Comparison of ENCODE assay signal across 20 cellular contexts in genomic region chr6:137875606-137876005, GRCh38. TPM values are rescaled to one million over a fixed set of nuclear protein-coding genes. Genes with fewer than 3 reads are reported as not detected.
DNase-seq lines count a peak whose midpoint lies in the region; TF ChIP-seq lines count a peak whose summit lies in the region.
"Had no signal": no experiment of that assay in that cellular context is flagged by ENCODE, and none has a peak within 500 bp of the region (broad histone marks: within the 10 kb centered on the region; RNA-seq: fewer than 3 reads in every experiment).

No MANE protein-coding gene starts in this region.

- CTCF ChIA-PET in CD8-positive, alpha-beta memory T cell (lab: Charles Lee), result interaction anchor here (0.9 to 1.3 kb wide), 2 partner anchors 8 to 9 kb away, joined by 3 to 6 read pairs; partner anchors contain the start of gene TNFAIP3

- POLR2A ChIA-PET in CD8-positive, alpha-beta memory T cell (lab: Charles Lee), result no interaction called here

- no peak for TF ChIP-seq CTCF in neutrophil (IDR thresholded peaks at IDR 0.05)
- no peak for TF ChIP-seq CTCF in ascending aorta (IDR thresholded peaks at IDR 0.05)

- H3K9me3 ChIP-seq in CD8-positive, alpha-beta memory T cell (ENCODE audit: low read length), result no peaks in the 10 kb centered on the region
- H3K9me3 ChIP-seq in neutrophil (no peaks in the 10 kb centered on the region), ascending aorta (no peaks in the 10 kb centered on the region)
- H3K9me3 ChIP-seq: body of pancreas had no signal

- H3K4me3 Mint-ChIP-seq in activated CD4-positive, alpha-beta T cell treated with anti-CD3 and anti-CD28 coated beads, Interleukin-2, amount 10 ng/mL, durations not matched to agents 24 days and 14 days, result peak overlapping the region; percentile 87
- H3K4me3 Mint-ChIP-seq in CD8-positive, alpha-beta memory T cell, result peak overlapping the region in 6 of 7 donors; percentile 15 to 94 (median 64)
- peak overlapping the region; percentile 96 for H3K4me3 Mint-ChIP-seq in activated naive CD8-positive, alpha-beta T cell
- H3K4me3 Mint-ChIP-seq: dendritic cell treated with granulocyte-macrophage colony-stimulating factor and Interleukin-4, amounts not matched to agents 40 ng/mL and 50 ng/mL, for 4 days; H9 had no signal

- H3K9me3 Mint-ChIP-seq in activated CD4-positive, alpha-beta T cell treated with anti-CD3 and anti-CD28 coated beads, Interleukin-2, amount 10 ng/mL, durations not matched to agents 24 days and 14 days, result no peaks in the 10 kb centered on the region
- H3K9me3 Mint-ChIP-seq in CD8-positive, alpha-beta memory T cell, result peaks cover 0 to 3% (median 0%) of the 10 kb centered on the region in 5 donors
- H3K9me3 Mint-ChIP-seq in activated naive CD8-positive, alpha-beta T cell (ENCODE audit: low read depth), result no peaks in the 10 kb centered on the region
- H3K9me3 Mint-ChIP-seq: CD8-positive, alpha-beta T cell; dendritic cell treated with granulocyte-macrophage colony-stimulating factor and Interleukin-4, amounts not matched to agents 40 ng/mL and 50 ng/mL, for 4 days; H9 had no signal

- H3K36me3 Mint-ChIP-seq in activated CD4-positive, alpha-beta T cell treated with anti-CD3 and anti-CD28 coated beads, Interleukin-2, amount 10 ng/mL, durations not matched to agents 24 days and 14 days (ENCODE audit: low read depth), result peaks cover 99% of the 10 kb centered on the region
- H3K36me3 Mint-ChIP-seq in CD8-positive, alpha-beta memory T cell, result peaks cover 69 to 100% (median 70%) of the 10 kb centered on the region in 3 donors
- peaks cover 42% of the 10 kb centered on the region for H3K36me3 Mint-ChIP-seq in activated naive CD8-positive, alpha-beta T cell

- no peaks in the 10 kb centered on the region for H3K27me3 ChIP-seq in CD8-positive, alpha-beta memory T cell (ENCODE audit: insufficient read depth, low read length, poor library complexity, severe bottlenecking)
- H3K27me3 ChIP-seq in neutrophil, result no peaks in the 10 kb centered on the region
- no peaks in the 10 kb centered on the region for H3K27me3 ChIP-seq in ascending aorta
- H3K27me3 ChIP-seq: body of pancreas had no signal

- H3K27ac ChIP-seq in CD8-positive, alpha-beta memory T cell (ENCODE audit: low read depth, low read length), result no peak overlapping the region
- H3K27ac ChIP-seq in neutrophil (peak overlapping the region; percentile 80), ascending aorta (no peak overlapping the region)
- H3K27ac ChIP-seq: body of pancreas, HL-60 had no signal

- H3K27me3 Mint-ChIP-seq in activated CD4-positive, alpha-beta T cell treated with anti-CD3 and anti-CD28 coated beads, Interleukin-2, amount 10 ng/mL, durations not matched to agents 24 days and 14 days, result no peaks in the 10 kb centered on the region
- peaks cover 0 to 21% of the 10 kb centered on the region in 2 donors for H3K27me3 Mint-ChIP-seq in CD8-positive, alpha-beta memory T cell
- H3K27me3 Mint-ChIP-seq in activated naive CD8-positive, alpha-beta T cell, result no peaks in the 10 kb centered on the region
- H3K27me3 Mint-ChIP-seq: dendritic cell treated with granulocyte-macrophage colony-stimulating factor and Interleukin-4, amounts not matched to agents 40 ng/mL and 50 ng/mL, for 4 days had no signal

- peaks cover 46% of the 10 kb centered on the region for H3K4me1 ChIP-seq in CD8-positive, alpha-beta memory T cell (ENCODE audit: insufficient read depth, low read length)
- H3K4me1 ChIP-seq in neutrophil (ENCODE audit: control insufficient read depth in 1 of 2, insufficient read depth in 1 of 2, low read depth in 1 of 2, low read length in 1 of 2), result peaks cover 68 to 76% of the 10 kb centered on the region in 2 experiments
- H3K4me1 ChIP-seq in ascending aorta, result peaks cover 0 to 19% of the 10 kb centered on the region in 2 donors

- H3K27ac Mint-ChIP-seq in activated CD4-positive, alpha-beta T cell treated with anti-CD3 and anti-CD28 coated beads, Interleukin-2, amount 10 ng/mL, durations not matched to agents 24 days and 14 days, result peak overlapping the region; percentile 86
- H3K27ac Mint-ChIP-seq in CD8-positive, alpha-beta memory T cell, result peak overlapping the region in 7 of 8 donors; percentile 17 to 90 (median 78)
- peak overlapping the region; percentile 97 for H3K27ac Mint-ChIP-seq in activated naive CD8-positive, alpha-beta T cell
- H3K27ac Mint-ChIP-seq: CD8-positive, alpha-beta T cell; H9 had no signal

- no peak for DNase-seq in activated CD4-positive, alpha-beta T cell treated with anti-CD3 and anti-CD28 coated beads, Interleukin-2, amount 10 ng/mL, durations not matched to agents 24 days and 14 days
- DNase-seq in activated CD4-positive, alpha-beta T cell treated with anti-CD3 and anti-CD28 coated beads for 48 hours, result no peak
- DNase-seq in CD8-positive, alpha-beta memory T cell, result peak in 1 of 5 donors; percentile 20
- DNase-seq in germinal center (ENCODE audit: low spot score) (no peak), DMS 273 (lab: John Stamatoyannopoulos, UW; ENCODE audit: unreplicated experiment) (no peak), ascending aorta (ENCODE audit: low spot score in 2 of 2) (no peak)
- DNase-seq: activated CD4-positive, CD25-positive, alpha-beta regulatory T cell treated with anti-CD3 and anti-CD28 coated beads, Interleukin-2, amount 50 U/mL, for 72 hours; body of pancreas; H9; KBM-7; left ventricle myocardium superior; NCI-H2081 treated with DMSO at 0.1 percent for 48 hours; NCI-H510A treated with DMSO at 0.1 percent for 48 hours; SHP77; stimulated activated CD4-positive, alpha-beta T cell treated with anti-CD3 and anti-CD28 coated beads, Interleukin-4, amount 100 ng/mL, for 1 hour had no signal

- H3K4me1 Mint-ChIP-seq in activated CD4-positive, alpha-beta T cell treated with anti-CD3 and anti-CD28 coated beads, Interleukin-2, amount 10 ng/mL, durations not matched to agents 24 days and 14 days, result peaks cover 55% of the 10 kb centered on the region
- H3K4me1 Mint-ChIP-seq in CD8-positive, alpha-beta memory T cell, result peaks cover 58 to 96% (median 90%) of the 10 kb centered on the region in 3 donors
- H3K4me1 Mint-ChIP-seq in activated naive CD8-positive, alpha-beta T cell (ENCODE audit: low read depth), result peaks cover 72% of the 10 kb centered on the region

- intact Hi-C loops in activated CD4-positive, alpha-beta T cell treated with anti-CD3 and anti-CD28 coated beads, Interleukin-2, amount 10 ng/mL, durations not matched to agents 24 days and 14 days (cut with micrococcal nuclease), result no loop called here
- intact Hi-C loops in ascending aorta (cut with DNase I), result no loop called here

- no peak overlapping the region for H3K4me3 ChIP-seq in CD8-positive, alpha-beta memory T cell (ENCODE audit: low read length)
- H3K4me3 ChIP-seq in neutrophil (ENCODE audit: low read depth in 1 of 2, low read length in 1 of 2) (no peak overlapping the region), ascending aorta (no peak overlapping the region)
- H3K4me3 ChIP-seq: body of pancreas had no signal

- H3K36me3 ChIP-seq in CD8-positive, alpha-beta memory T cell (ENCODE audit: insufficient read depth, low read length), result peaks cover 81% of the 10 kb centered on the region
- H3K36me3 ChIP-seq in neutrophil, result peaks cover 72% of the 10 kb centered on the region
- H3K36me3 ChIP-seq in ascending aorta, result peaks cover 43 to 59% of the 10 kb centered on the region in 2 donors

RNA-seq across cellular contexts. Expression of gene TNFAIP3, which starts 8.5 kb away (rescaled TPM):
- total RNA-seq in activated CD4-positive, alpha-beta T cell treated with anti-CD3 and anti-CD28 coated beads, Interleukin-2, amount 10 ng/mL, durations not matched to agents 24 days and 14 days, result 249 and 254 TPM in 2 replicates
- total RNA-seq in CD8-positive, alpha-beta memory T cell, result 100 to 1,000 TPM; 267 to 298 TPM
- polyA plus RNA-seq in CD8-positive, alpha-beta memory T cell, result 127 TPM
- total RNA-seq in ascending aorta, result 24.5 TPM
